10 cellular contexts compared by ENCODE assay signal in the genomic region with DNA sequence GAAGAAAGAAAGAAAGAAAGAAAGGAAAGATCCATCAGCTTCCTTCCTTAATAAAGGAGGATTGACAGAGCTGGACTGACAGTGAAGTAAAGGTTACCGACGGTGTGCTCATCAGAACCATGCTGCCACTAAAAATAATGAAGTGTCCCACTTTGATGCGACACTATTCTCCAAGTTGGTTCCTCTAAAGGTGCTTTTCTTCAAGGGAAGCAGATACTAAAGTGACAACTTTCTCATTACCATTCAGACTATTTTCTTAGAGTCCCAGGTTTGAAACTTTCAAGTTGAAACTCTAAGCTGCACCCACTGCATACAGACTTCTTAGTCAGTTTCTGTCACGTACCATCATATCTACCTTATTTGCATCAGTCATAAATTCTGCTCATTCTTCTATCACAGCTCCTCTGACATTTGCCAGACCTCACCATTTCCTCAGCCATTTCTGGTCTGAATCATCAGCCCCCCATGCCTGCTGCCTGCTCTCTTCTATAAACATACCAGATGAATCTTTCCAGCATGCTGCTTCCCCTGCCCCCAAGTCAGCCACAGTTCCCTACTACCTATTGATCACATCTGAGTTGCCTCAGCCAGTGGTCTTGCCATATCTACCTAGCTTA.
A peak's percentile ranks its signal among the peaks of the same experiment; 100 is the strongest.
DNase-seq lines count a peak whose midpoint lies in the region; ATAC-seq and TF ChIP-seq lines count a peak whose summit lies in the region.
"Had no signal": no experiment of that assay in that cellular context is flagged by ENCODE, and none has a peak within 500 bp of the region (broad histone marks: within the 10 kb centered on the region; RNA-seq: fewer than 3 reads in every experiment).

No MANE protein-coding gene starts in this region.

- intact Hi-C loops in CD4-positive, alpha-beta memory T cell (cut with micrococcal nuclease): no loop called here

- H3K4me1 Mint-ChIP-seq in CD8-positive, alpha-beta memory T cell: no peaks in the 10 kb centered on the region
- peaks cover 0 to 2% (median 0%) of the 10 kb centered on the region in 4 donors for H3K4me1 Mint-ChIP-seq in CD4-positive, alpha-beta memory T cell

- no peaks in the 10 kb centered on the region for H3K4me1 ChIP-seq in CD8-positive, alpha-beta memory T cell (ENCODE audit: insufficient read depth, low read length)
- no peaks in the 10 kb centered on the region for H3K4me1 ChIP-seq in upper lobe of left lung
- no peaks in the 10 kb centered on the region for H3K4me1 ChIP-seq in CD4-positive, alpha-beta memory T cell (ENCODE audit: insufficient read depth, low read length)

- no peak overlapping the region for H3K27ac Mint-ChIP-seq in CD8-positive, alpha-beta memory T cell
- H3K27ac Mint-ChIP-seq in CD4-positive, alpha-beta memory T cell: no peak overlapping the region
- H3K27ac Mint-ChIP-seq: activated naive CD4-positive, alpha-beta T cell treated with anti-CD3 and anti-CD28 coated beads, Interleukin-2, amount 50 U/mL, for 72 hours had no signal

- H3K27me3 ChIP-seq in CD8-positive, alpha-beta memory T cell (ENCODE audit: insufficient read depth, low read length, poor library complexity, severe bottlenecking): no peaks in the 10 kb centered on the region
- H3K27me3 ChIP-seq in upper lobe of left lung: no peaks in the 10 kb centered on the region
- H3K27me3 ChIP-seq in CD4-positive, alpha-beta memory T cell (ENCODE audit: insufficient read depth, low read length): no peaks in the 10 kb centered on the region

- DNase-seq in fibroblast of villous mesenchyme (ENCODE audit: low read depth): peak; percentile 75
- no peak for DNase-seq in globus pallidus (ENCODE audit: low spot score)
- no peak for DNase-seq in CD8-positive, alpha-beta memory T cell
- no peak for DNase-seq in upper lobe of left lung
- DNase-seq in CD4-positive, alpha-beta memory T cell: no peak

- ATAC-seq in GM21423 (IDR thresholded peaks at IDR 0.05; ENCODE audit: unreplicated experiment) (peak; percentile 65), HG03442 (IDR thresholded peaks at IDR 0.05; ENCODE audit: unreplicated experiment) (peak; percentile 85), upper lobe of left lung (ENCODE audit: low FRiP score in 2 of 2) (no peak)

- peaks cover 0 to 5% (median 0%) of the 10 kb centered on the region in 5 donors for H3K9me3 Mint-ChIP-seq in CD8-positive, alpha-beta memory T cell
- H3K9me3 Mint-ChIP-seq in CD4-positive, alpha-beta memory T cell: peaks cover 0 to 13% (median 0%) of the 10 kb centered on the region in 8 donors

- CTCF ChIA-PET in CD8-positive, alpha-beta memory T cell (lab: Charles Lee): no interaction called here
- CTCF ChIA-PET in CD4-positive, alpha-beta memory T cell (lab: Charles Lee; ENCODE audit: partially characterized antibody): no interaction called here

- no peak overlapping the region for H3K27ac ChIP-seq in CD8-positive, alpha-beta memory T cell (ENCODE audit: low read depth, low read length)
- H3K27ac ChIP-seq in upper lobe of left lung: no peak overlapping the region
- no peak overlapping the region for H3K27ac ChIP-seq in CD4-positive, alpha-beta memory T cell (ENCODE audit: low read depth, low read length)

- no peak for TF ChIP-seq EP300 in upper lobe of left lung (IDR thresholded peaks at IDR 0.05)

- TF ChIP-seq POLR2A in upper lobe of left lung (IDR thresholded peaks at IDR 0.05): no peak

- POLR2A ChIA-PET in CD8-positive, alpha-beta memory T cell (lab: Charles Lee): no interaction called here
- POLR2A ChIA-PET in CD4-positive, alpha-beta memory T cell (lab: Charles Lee; ENCODE audit: partially characterized antibody): no interaction called here

- H3K4me3 Mint-ChIP-seq in CD8-positive, alpha-beta memory T cell: no peak overlapping the region
- no peak overlapping the region for H3K4me3 Mint-ChIP-seq in CD4-positive, alpha-beta memory T cell

- no peaks in the 10 kb centered on the region for H3K36me3 ChIP-seq in CD8-positive, alpha-beta memory T cell (ENCODE audit: insufficient read depth, low read length)
- no peaks in the 10 kb centered on the region for H3K36me3 ChIP-seq in upper lobe of left lung
- no peaks in the 10 kb centered on the region for H3K36me3 ChIP-seq in CD4-positive, alpha-beta memory T cell (ENCODE audit: insufficient read depth, low read length)

- TF ChIP-seq CTCF in GM12875 (IDR thresholded peaks at IDR 0.05; ENCODE audit: borderline replicate concordance, insufficient read depth, low read depth, low read length): no peak
- no peak for TF ChIP-seq CTCF in fibroblast of villous mesenchyme (IDR thresholded peaks at IDR 0.05; ENCODE audit: insufficient read depth, low read depth, low read length)
- TF ChIP-seq CTCF in upper lobe of left lung (IDR thresholded peaks at IDR 0.05): no peak

- no peaks in the 10 kb centered on the region for H3K36me3 Mint-ChIP-seq in CD8-positive, alpha-beta memory T cell
- H3K36me3 Mint-ChIP-seq in CD4-positive, alpha-beta memory T cell: no peaks in the 10 kb centered on the region
- H3K36me3 Mint-ChIP-seq: activated naive CD4-positive, alpha-beta T cell treated with anti-CD3 and anti-CD28 coated beads, Interleukin-2, amount 50 U/mL, for 72 hours had no signal

- peaks cover 0 to 2% of the 10 kb centered on the region in 2 donors for H3K27me3 Mint-ChIP-seq in CD8-positive, alpha-beta memory T cell
- peaks cover 4% of the 10 kb centered on the region in 2 donors for H3K27me3 Mint-ChIP-seq in CD4-positive, alpha-beta memory T cell

- H3K4me3 ChIP-seq in GM12875 (ENCODE audit: low read depth, low read length) (peak overlapping the region; percentile 65), fibroblast of villous mesenchyme (ENCODE audit: low read depth, low read length) (no peak overlapping the region), upper lobe of left lung (no peak overlapping the region)
- no peak overlapping the region for H3K4me3 ChIP-seq in CD8-positive, alpha-beta memory T cell (ENCODE audit: low read length)
- H3K4me3 ChIP-seq in CD4-positive, alpha-beta memory T cell (ENCODE audit: low read length in 2 of 2): no peak overlapping the region
- H3K4me3 ChIP-seq: lung had no signal

- no peaks in the 10 kb centered on the region for H3K9me3 ChIP-seq in CD8-positive, alpha-beta memory T cell (ENCODE audit: low read length)
- no peaks in the 10 kb centered on the region for H3K9me3 ChIP-seq in upper lobe of left lung
- no peaks in the 10 kb centered on the region for H3K9me3 ChIP-seq in CD4-positive, alpha-beta memory T cell (ENCODE audit: control insufficient read depth in 1 of 2, low read length in 2 of 2)

- 58 to 63% methylated on average over 4 of the region's 4 CpGs for WGBS in upper lobe of left lung, 2 donors

Comparison
In these comparisons a context has a peak if more than half of its experiments do, and no peak if none do; other contexts are left out.
1. ATAC-seq: peak in GM21423 (single experiment) and HG03442 (single experiment); none in upper lobe of left lung (0 of 2).